21 cellular contexts compared by ENCODE assay signal in the genomic region with DNA sequence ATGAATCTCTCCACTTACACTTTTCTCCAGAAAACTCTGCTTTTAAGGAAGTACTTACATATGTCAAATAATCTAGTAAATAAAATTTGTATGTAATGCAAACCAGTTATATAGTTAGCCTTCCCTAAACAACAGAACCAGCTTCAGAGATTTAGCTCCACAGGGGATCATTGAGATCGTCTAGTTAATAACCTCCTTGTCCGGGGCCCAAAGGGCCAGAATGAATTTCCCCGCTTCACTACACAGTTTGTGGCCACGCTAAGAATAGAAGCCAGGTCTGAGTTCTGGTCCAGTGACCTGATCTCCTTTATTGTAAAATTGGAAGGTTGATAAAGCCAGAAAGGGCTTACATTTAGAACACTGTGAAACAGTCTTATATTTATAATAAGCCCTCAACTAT.
"Had no signal": no experiment of that assay in that cellular context is flagged by ENCODE, and none has a peak within 500 bp of the region (broad histone marks: within the 10 kb centered on the region; RNA-seq: fewer than 3 reads in every experiment).

No MANE protein-coding gene starts in this region.

- H3K27ac ChIP-seq: brain microvascular endothelial cell, lower lobe of right lung, testis, VCaP had no signal

- H3K4me1 ChIP-seq: lower lobe of right lung, sigmoid colon, testis had no signal

- H3K27me3 ChIP-seq: brain microvascular endothelial cell, sigmoid colon, testis had no signal

- H3K4me3 Mint-ChIP-seq: activated T-cell treated with anti-CD3 and anti-CD28 coated beads, Interleukin-2, amount 50 U/mL, for 24 hours; activated T-helper 17 cell treated with anti-CD3 and anti-CD28 coated beads, Interleukin-2, amount 50 U/mL, for 72 hours; naive B cell had no signal

- H3K9me3 Mint-ChIP-seq: activated naive CD4-positive, alpha-beta T cell treated with anti-CD3 and anti-CD28 coated beads, Interleukin-2, amount 50 U/mL, for 72 hours; activated T-cell treated with anti-CD3 and anti-CD28 coated beads, Interleukin-2, amount 50 U/mL, for 24 hours; activated T-helper 17 cell treated with anti-CD3 and anti-CD28 coated beads, Interleukin-2, amount 50 U/mL, for 72 hours; neural crest cell had no signal

- H3K4me1 Mint-ChIP-seq: activated T-helper 17 cell treated with anti-CD3 and anti-CD28 coated beads, Interleukin-2, amount 50 U/mL, for 72 hours; naive B cell had no signal

- H3K27ac Mint-ChIP-seq: activated naive CD4-positive, alpha-beta T cell treated with anti-CD3 and anti-CD28 coated beads, Interleukin-2, amount 50 U/mL, for 72 hours; activated T-cell treated with anti-CD3 and anti-CD28 coated beads, Interleukin-2, amount 50 U/mL, for 24 hours; activated T-helper 17 cell treated with anti-CD3 and anti-CD28 coated beads, Interleukin-2, amount 50 U/mL, for 72 hours; naive B cell had no signal

- FAIRE-seq: colon, kidney had no signal

- H3K36me3 ChIP-seq: brain microvascular endothelial cell, lower lobe of right lung, sigmoid colon had no signal

- H3K36me3 Mint-ChIP-seq: activated naive CD4-positive, alpha-beta T cell treated with anti-CD3 and anti-CD28 coated beads, Interleukin-2, amount 50 U/mL, for 72 hours; naive B cell had no signal

- H3K27me3 Mint-ChIP-seq: activated T-cell treated with anti-CD3 and anti-CD28 coated beads, Interleukin-2, amount 50 U/mL, for 24 hours; naive B cell had no signal

- H3K4me3 ChIP-seq: lower lobe of right lung, sigmoid colon, testis had no signal

- DNase-seq: activated CD4-positive, alpha-beta T cell treated with anti-CD3 and anti-CD28 coated beads, Interleukin-2, amount 50 U/mL, for 4 hours; activated CD4-positive, CD25-positive, alpha-beta regulatory T cell treated with anti-CD3 and anti-CD28 coated beads, Interleukin-2, amount 50 U/mL, for 72 hours; activated CD8-positive, alpha-beta memory T cell treated with anti-CD3 and anti-CD28 coated beads for 24 hours; activated CD8-positive, alpha-beta memory T cell treated with anti-CD3 and anti-CD28 coated beads, Interleukin-2, amount 50 U/mL, for 4 hours; activated T-cell treated with anti-CD3 and anti-CD28 coated beads, Interleukin-2, amount 50 U/mL, for 24 hours; aorta; brain microvascular endothelial cell; kidney; lower lobe of right lung; naive B cell; sigmoid colon; stimulated activated CD4-positive, alpha-beta T cell treated with anti-CD3 and anti-CD28 coated beads, Interleukin-2, amount 100 ng/mL, for 48 hours; stimulated activated naive CD4-positive, alpha-beta T cell; testis; trophoblast cell had no signal

- H3K9me3 ChIP-seq: lower lobe of right lung, sigmoid colon, testis had no signal

- ATAC-seq: activated naive CD4-positive, alpha-beta T cell treated with anti-CD3 and anti-CD28 coated beads, Interleukin-2, amount 50 U/mL, for 72 hours; activated T-helper 17 cell treated with anti-CD3 and anti-CD28 coated beads, Interleukin-2, amount 50 U/mL, for 72 hours; left lobe of liver; lower lobe of right lung had no signal
